In genomic region chr3:16290007-16290826, GRCh38 we compare ENCODE assay signal across 8 cellular contexts. TPM values are rescaled to one million over a fixed set of nuclear protein-coding genes. Genes with fewer than 3 reads are reported as not detected.
DNase-seq lines count a peak whose midpoint lies in the region; ATAC-seq and TF ChIP-seq lines count a peak whose summit lies in the region.

No MANE protein-coding gene starts in this region.

- POLR2A ChIA-PET in A673 (lab: Charles Lee; ENCODE audit: low non-redundant PET): no interaction called here

- H3K4me3 ChIP-seq in A673 (ENCODE audit: low read depth, low read length, poor library complexity, severe bottlenecking): no peak overlapping the region
- H3K4me3 ChIP-seq in thoracic aorta: no peak overlapping the region

- H3K27me3 Mint-ChIP-seq in memory B cell: no peaks in the 10 kb centered on the region

- DNase-seq in A673 (ENCODE audit: low spot score) (peak; percentile 55), GM10266 (ENCODE audit: extremely low spot score) (peak; percentile 46), M059J (ENCODE audit: low read depth) (peak; percentile 46), T-helper 2 cell (peak in 3 of 5 experiments; percentile 25 to 56 (median 36)), dedifferentiated amniotic fluid mesenchymal stem cell (ENCODE audit: extremely low spot score) (peak; percentile 78), memory B cell (ENCODE audit: low spot score in 2 of 2) (peak; percentile 27 to 45), thoracic aorta (ENCODE audit: low spot score) (no peak)

- H3K4me1 ChIP-seq in A673 (ENCODE audit: insufficient read depth, low read length, poor library complexity, severe bottlenecking) (no peaks in the 10 kb centered on the region), thoracic aorta (ENCODE audit: control insufficient read depth in 1 of 2, low read depth in 2 of 2) (peaks cover 0 to 18% of the 10 kb centered on the region in 2 donors)

- H3K36me3 ChIP-seq in A673 (ENCODE audit: insufficient read depth, low read length, poor library complexity, severe bottlenecking) (peaks cover 4% of the 10 kb centered on the region), thoracic aorta (no peaks in the 10 kb centered on the region)

- no peak overlapping the region for H3K27ac Mint-ChIP-seq in memory B cell

- H3K4me1 Mint-ChIP-seq in memory B cell: peaks cover 14% of the 10 kb centered on the region

- CTCF ChIA-PET in A673 (lab: Charles Lee): interaction anchor here (0.5 to 1.8 kb wide), 9 partner anchors 22 to 863 kb away, joined by 3 to 19 read pairs (median 4); no protein-coding TSS in a partner anchor

- intact Hi-C loops in A673 (cut with micrococcal nuclease; ENCODE audit: unreplicated experiment): loop anchor here (1.0 kb wide), 1 partner anchor 260 kb away; no protein-coding TSS in a partner anchor

- no peaks in the 10 kb centered on the region for H3K9me3 Mint-ChIP-seq in memory B cell

- peaks cover 12% of the 10 kb centered on the region for H3K36me3 Mint-ChIP-seq in memory B cell

- H3K4me3 Mint-ChIP-seq in memory B cell: no peak overlapping the region

- H3K27me3 ChIP-seq in A673 (replicated peaks; ENCODE audit: insufficient read depth, low read depth, low read length, poor library complexity) (no peaks in the 10 kb centered on the region), thoracic aorta (replicated peaks; ENCODE audit: insufficient read depth) (no peaks in the 10 kb centered on the region)

- no TSS peak for BruUV-seq in A673 (replicated peaks; lab: Mats Ljungman, UMichigan)

- H3K9me3 ChIP-seq in A673 (ENCODE audit: low read depth, low read length, poor library complexity, severe bottlenecking): no peaks in the 10 kb centered on the region
- H3K9me3 ChIP-seq in thoracic aorta: no peaks in the 10 kb centered on the region

- peak; percentile 57 for ATAC-seq in memory B cell (ENCODE audit: low read depth)
- ATAC-seq in thoracic aorta (ENCODE audit: insufficient number of reproducible peaks, low FRiP score, low read depth): no peak
- ATAC-seq in HG02938 (IDR thresholded peaks at IDR 0.05; ENCODE audit: unreplicated experiment): no peak

- TF ChIP-seq CTCF in A673 (conservative IDR thresholded peaks at IDR 0.05; ENCODE audit: low read depth, low read length): peak; percentile 89
- peak; percentile 86 for TF ChIP-seq CTCF in GM10266 (IDR thresholded peaks at IDR 0.05; ENCODE audit: control insufficient read depth, insufficient read depth, low read depth, missing control alignments)
- TF ChIP-seq CTCF in thoracic aorta (IDR thresholded peaks at IDR 0.05): peak; percentile 73

- H3K27ac ChIP-seq in A673 (ENCODE audit: low read depth, low read length, poor library complexity, severe bottlenecking): no peak overlapping the region
- no peak overlapping the region for H3K27ac ChIP-seq in thoracic aorta

RNA-seq across cellular contexts. Expression of gene OXNAD1, which starts 25.2 kb away (rescaled TPM):
- 19.8 and 21.5 TPM in 2 replicates for total RNA-seq in A673 (2021)
- total RNA-seq in M059J (2014; rRNA removed; shearing (Covaris generic)): 7.7 and 7.9 TPM in 2 replicates
- 1 to 10 TPM; 6.8 to 7.9 TPM for total RNA-seq in thoracic aorta

RNA-seq across cellular contexts. Expression of gene DPH3, which starts 25.5 kb away (rescaled TPM):
- total RNA-seq in A673 (2021) (24.0 and 26.4 TPM in 2 replicates), thoracic aorta (10 to 100 TPM; 14.4 to 29.3 TPM)
- 14.3 and 18.5 TPM in 2 replicates for total RNA-seq in M059J (2014; rRNA removed; shearing (Covaris generic))
